Comparison of ENCODE assay signal across 6 cellular contexts in genomic region chr1:203633535-203633934, GRCh38. TPM values are rescaled to one million over a fixed set of nuclear protein-coding genes. Genes with fewer than 3 reads are reported as not detected.
DNase-seq lines count a peak whose midpoint lies in the region; ATAC-seq and TF ChIP-seq lines count a peak whose summit lies in the region.
"Not testable (repeated sequence)": the region's sequence is repeated elsewhere in the genome, so short reads cannot be mapped to it uniquely, and the experiment has no call there.

No MANE protein-coding gene starts in this region.

- CTCF ChIA-PET in RWPE1 (lab: Yijun Ruan, JAX), result not testable (repeated sequence)

- peaks cover 87% of the 10 kb centered on the region for H3K36me3 Mint-ChIP-seq in activated T-helper 17 cell treated with anti-CD3 and anti-CD28 coated beads, Interleukin-2, amount 50 U/mL, for 72 hours (ENCODE audit: low read depth)
- H3K36me3 Mint-ChIP-seq in stimulated activated effector memory CD8-positive, alpha-beta T cell treated with anti-CD3 and anti-CD28 coated beads, Interleukin-12 subunit alpha, Interleukin-12 subunit beta, amount 100 ng/mL, for 72 hours, result peaks cover 86% of the 10 kb centered on the region

- TF ChIP-seq POLR2A in transverse colon (IDR thresholded peaks at IDR 0.05), result not testable (repeated sequence)

- TF ChIP-seq CTCF in RWPE1 (conservative IDR thresholded peaks at IDR 0.05; ENCODE audit: low read depth); foreskin keratinocyte (conservative IDR thresholded peaks at IDR 0.05); transverse colon (IDR thresholded peaks at IDR 0.05): not testable (repeated sequence)

- not testable (repeated sequence) for H3K4me3 ChIP-seq in muscle layer of colon (ENCODE audit: low read depth in 1 of 2, low read length in 2 of 2); transverse colon

- peak overlapping the region; percentile 99 for H3K27ac Mint-ChIP-seq in activated T-helper 17 cell treated with anti-CD3 and anti-CD28 coated beads, Interleukin-2, amount 50 U/mL, for 72 hours
- H3K27ac Mint-ChIP-seq in stimulated activated effector memory CD8-positive, alpha-beta T cell treated with anti-CD3 and anti-CD28 coated beads, Interleukin-12 subunit alpha, Interleukin-12 subunit beta, amount 100 ng/mL, for 72 hours, result peak overlapping the region; percentile 98

- peaks cover 34% of the 10 kb centered on the region for H3K36me3 ChIP-seq in muscle layer of colon (ENCODE audit: insufficient read depth, low read length)
- H3K36me3 ChIP-seq in transverse colon, result not testable (repeated sequence)

- TF ChIP-seq EP300 in transverse colon (IDR thresholded peaks at IDR 0.05; ENCODE audit: low read depth), result not testable (repeated sequence)

- H3K27ac ChIP-seq in RWPE1 (peak overlapping the region; percentile 72), foreskin keratinocyte (peak overlapping the region; percentile 78), muscle layer of colon (ENCODE audit: low read depth, low read length) (peak overlapping the region; percentile 53), transverse colon (peak overlapping the region; percentile 12 to 94 (median 90))

- not testable (repeated sequence) for H3K9ac ChIP-seq in muscle layer of colon (ENCODE audit: low read length)

- peaks cover 41% of the 10 kb centered on the region for H3K4me1 Mint-ChIP-seq in activated T-helper 17 cell treated with anti-CD3 and anti-CD28 coated beads, Interleukin-2, amount 50 U/mL, for 72 hours
- H3K4me1 Mint-ChIP-seq in stimulated activated effector memory CD8-positive, alpha-beta T cell treated with anti-CD3 and anti-CD28 coated beads, Interleukin-12 subunit alpha, Interleukin-12 subunit beta, amount 100 ng/mL, for 72 hours, result peaks cover 58% of the 10 kb centered on the region

- not testable (repeated sequence) for H3K9me3 ChIP-seq in muscle layer of colon (ENCODE audit: low read length); transverse colon

- not testable (repeated sequence) for ATAC-seq in activated T-helper 17 cell treated with anti-CD3 and anti-CD28 coated beads, Interleukin-2, amount 50 U/mL, for 72 hours (replicated peaks); foreskin keratinocyte; stimulated activated effector memory CD8-positive, alpha-beta T cell treated with anti-CD3 and anti-CD28 coated beads, Interleukin-12 subunit alpha, Interleukin-12 subunit beta, amount 100 ng/mL, for 72 hours

- H3K4me1 ChIP-seq in foreskin keratinocyte (peaks cover 44% of the 10 kb centered on the region), muscle layer of colon (ENCODE audit: insufficient read depth, low read length) (peaks cover 72% of the 10 kb centered on the region), transverse colon (peaks cover 15 to 61% (median 45%) of the 10 kb centered on the region in 4 donors)

- in situ Hi-C loops in transverse colon (cut with MboI; ENCODE audit: low pct_ligation_motif_present in 1 of 4, low pct_unique_long_range_greater_than_20kb in 1 of 4, low sequenced_read_pairs in 3 of 4), result loop anchor here in 1 of 4 donors (10.0 kb wide), 1 partner anchor 61 kb away; no protein-coding TSS in a partner anchor

- intact Hi-C loops in transverse colon (cut with DNase I; ENCODE audit: low total_unique reads), result not testable (repeated sequence)

- 85 to 94% methylated on average over 7 of the region's 7 CpGs for WGBS in transverse colon (ENCODE audit: low coverage in 1 of 2), 2 donors

- not testable (repeated sequence) for H3K27me3 Mint-ChIP-seq in activated T-helper 17 cell treated with anti-CD3 and anti-CD28 coated beads, Interleukin-2, amount 50 U/mL, for 72 hours

- not testable (repeated sequence) for H3K9me3 Mint-ChIP-seq in activated T-helper 17 cell treated with anti-CD3 and anti-CD28 coated beads, Interleukin-2, amount 50 U/mL, for 72 hours; stimulated activated effector memory CD8-positive, alpha-beta T cell treated with anti-CD3 and anti-CD28 coated beads, Interleukin-12 subunit alpha, Interleukin-12 subunit beta, amount 100 ng/mL, for 72 hours

- not testable (repeated sequence) for H3K27me3 ChIP-seq in foreskin keratinocyte; muscle layer of colon (ENCODE audit: control insufficient read depth in 1 of 2, insufficient read depth in 2 of 2, low read length in 2 of 2); transverse colon

- peak overlapping the region; percentile 99 for H3K4me3 Mint-ChIP-seq in activated T-helper 17 cell treated with anti-CD3 and anti-CD28 coated beads, Interleukin-2, amount 50 U/mL, for 72 hours
- not testable (repeated sequence) for H3K4me3 Mint-ChIP-seq in stimulated activated effector memory CD8-positive, alpha-beta T cell treated with anti-CD3 and anti-CD28 coated beads, Interleukin-12 subunit alpha, Interleukin-12 subunit beta, amount 100 ng/mL, for 72 hours

- DNase-seq in RWPE1 (ENCODE audit: low spot score); foreskin keratinocyte; stimulated activated effector memory CD8-positive, alpha-beta T cell treated with anti-CD3 and anti-CD28 coated beads, Interleukin-12 subunit alpha, Interleukin-12 subunit beta, amount 100 ng/mL, for 72 hours (ENCODE audit: low spot score in 2 of 2); transverse colon: not testable (repeated sequence)

- POLR2A ChIA-PET in RWPE1 (lab: Yijun Ruan, JAX; ENCODE audit: low non-redundant PET), result interaction anchor here (0.6 kb wide), 1 partner anchor 1212 kb away, joined by 7 read pairs; no protein-coding TSS in a partner anchor

RNA-seq across cellular contexts. Expression of gene ATP2B4, which starts 6.9 kb away (rescaled TPM):
- 100 to 1,000 TPM; 101 TPM for total RNA-seq in activated T-helper 17 cell treated with anti-CD3 and anti-CD28 coated beads, Interleukin-2, amount 50 U/mL, for 72 hours
- total RNA-seq in foreskin keratinocyte (71.9 and 82.3 TPM in 2 replicates), transverse colon (100 to 1,000 TPM in 1 of 4 donors, 10 to 100 TPM in 3; 58.4 to 146 (median 79.6) TPM)
- 21.2 and 22.1 TPM in 2 replicates for polyA plus RNA-seq in foreskin keratinocyte
